15 cellular contexts compared by ENCODE assay signal in the genomic region with DNA sequence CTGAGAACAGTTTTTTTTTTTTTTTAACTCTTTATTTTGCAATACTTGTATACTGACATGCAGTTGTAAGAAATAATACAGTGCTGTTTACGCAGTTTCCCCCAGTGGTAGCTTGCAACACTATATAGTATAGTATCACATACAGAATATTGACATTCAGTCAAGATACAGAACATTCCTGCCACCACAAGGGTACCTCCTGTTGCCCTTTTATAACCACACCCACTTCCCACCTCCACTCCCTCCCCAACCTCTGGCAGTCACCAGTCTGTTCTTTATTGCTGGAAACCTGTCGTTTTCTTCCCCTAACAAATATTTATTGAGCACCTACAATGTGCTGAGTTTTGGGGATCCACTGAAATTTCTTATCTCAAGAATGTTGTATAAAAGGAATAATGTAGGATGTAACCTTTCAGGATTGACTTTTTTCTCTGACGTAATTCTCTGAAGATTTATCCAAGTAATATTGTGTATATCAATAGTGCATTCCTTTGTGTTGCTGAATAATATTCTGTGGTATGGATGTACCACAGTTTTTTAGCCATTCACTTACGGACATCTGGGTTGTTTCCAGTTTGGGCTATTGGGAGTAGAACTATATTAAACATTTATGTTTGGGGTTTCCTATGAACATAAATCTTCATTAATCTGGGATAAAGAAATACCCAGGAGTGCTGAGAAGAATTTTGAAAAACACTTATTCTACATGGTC. TPM values are rescaled to one million over a fixed set of nuclear protein-coding genes. Genes with fewer than 3 reads are reported as not detected.
DNase-seq lines count a peak whose midpoint lies in the region; ATAC-seq and TF ChIP-seq lines count a peak whose summit lies in the region.
"Had no signal": no experiment of that assay in that cellular context is flagged by ENCODE, and none has a peak within 500 bp of the region (broad histone marks: within the 10 kb centered on the region; RNA-seq: fewer than 3 reads in every experiment).

No MANE protein-coding gene starts in this region.

- H3K4me2 ChIP-seq in parathyroid adenoma (ENCODE audit: low read length), result no peak overlapping the region

- WGBS in right cardiac atrium, result 90% methylated on average over 4 of the region's 4 CpGs
- 57 to 63% methylated on average over 4 of the region's 4 CpGs for WGBS in esophagus squamous epithelium, 2 donors

- H3K36me3 ChIP-seq in right atrium auricular region (peaks cover 41% of the 10 kb centered on the region), esophagus squamous epithelium (peaks cover 0 to 37% (median 3%) of the 10 kb centered on the region in 3 donors), parathyroid adenoma (ENCODE audit: control insufficient read depth, insufficient read depth, low read length) (no peaks in the 10 kb centered on the region)

- peaks cover 0 to 54% of the 10 kb centered on the region in 2 donors for H3K4me1 ChIP-seq in right atrium auricular region
- peaks cover 12% of the 10 kb centered on the region for H3K4me1 ChIP-seq in right cardiac atrium (ENCODE audit: control insufficient read depth, insufficient read depth, low read length)
- H3K4me1 ChIP-seq in esophagus squamous epithelium, result peaks cover 35 to 92% (median 54%) of the 10 kb centered on the region in 3 donors
- H3K4me1 ChIP-seq in parathyroid adenoma, result peaks cover 29% of the 10 kb centered on the region

- no peak for TF ChIP-seq POLR2A in esophagus squamous epithelium (IDR thresholded peaks at IDR 0.05)

- H3K27me3 ChIP-seq in right atrium auricular region, result no peaks in the 10 kb centered on the region
- no peaks in the 10 kb centered on the region for H3K27me3 ChIP-seq in right cardiac atrium (ENCODE audit: control insufficient read depth, insufficient read depth)
- no peaks in the 10 kb centered on the region for H3K27me3 ChIP-seq in esophagus squamous epithelium
- H3K27me3 ChIP-seq in parathyroid adenoma (ENCODE audit: control insufficient read depth, insufficient read depth, low read length), result no peaks in the 10 kb centered on the region

- H3K9me3 ChIP-seq in right atrium auricular region (no peaks in the 10 kb centered on the region), right cardiac atrium (ENCODE audit: control insufficient read depth, low read length) (no peaks in the 10 kb centered on the region), esophagus squamous epithelium (no peaks in the 10 kb centered on the region), parathyroid adenoma (ENCODE audit: control insufficient read depth, low read length) (no peaks in the 10 kb centered on the region)

- peak overlapping the region; percentile 87 to 90 for H3K27ac ChIP-seq in right atrium auricular region
- no peak overlapping the region for H3K27ac ChIP-seq in right cardiac atrium (ENCODE audit: low read length)
- H3K27ac ChIP-seq in esophagus squamous epithelium, result peak overlapping the region; percentile 83 to 96 (median 94)
- H3K27ac ChIP-seq in parathyroid adenoma, result peak overlapping the region; percentile 80
- H3K27ac ChIP-seq: RWPE1 had no signal

- DNase-seq in right atrium auricular region (ENCODE audit: low spot score) (no peak), right cardiac atrium (no peak), esophagus squamous epithelium (lab: John Stamatoyannopoulos, UW) (no peak), NOMO-1 treated with dmso at 0.1 percent for 144 hours (lab: John Stamatoyannopoulos, UW; ENCODE audit: unreplicated experiment) (no peak), NAMALWA (ENCODE audit: low spot score) (no peak), SKM-1 treated with dmso at 0.1 percent for 144 hours (lab: John Stamatoyannopoulos, UW; ENCODE audit: unreplicated experiment) (no peak)
- DNase-seq: ACHN; activated CD4-positive, alpha-beta memory T cell treated with anti-CD3 and anti-CD28 coated beads for 36 hours; activated effector memory CD4-positive, alpha-beta T cell treated with anti-CD3 and anti-CD28 coated beads, Interleukin-2, amount 50 U/mL, for 16 hours; effector CD8-positive, alpha-beta T cell; NCI-H526 treated with DMSO at 0.1 percent for 48 hours; T1000 had no signal

- no peak overlapping the region for H3K4me3 ChIP-seq in right atrium auricular region
- no peak overlapping the region for H3K4me3 ChIP-seq in right cardiac atrium (ENCODE audit: low read length)
- no peak overlapping the region for H3K4me3 ChIP-seq in esophagus squamous epithelium
- H3K4me3 ChIP-seq in parathyroid adenoma (ENCODE audit: low read depth, low read length), result no peak overlapping the region

- no peak overlapping the region for H3K9ac ChIP-seq in parathyroid adenoma

- ATAC-seq in right cardiac atrium, result no peak
- no peak for ATAC-seq in HG02973 (IDR thresholded peaks at IDR 0.05; ENCODE audit: unreplicated experiment)

- intact Hi-C loops in right cardiac atrium (cut with DNase I) (no loop called here), esophagus squamous epithelium (cut with DNase I) (no loop called here)

- no peak for TF ChIP-seq CTCF in right atrium auricular region (IDR thresholded peaks at IDR 0.05)
- TF ChIP-seq CTCF in esophagus squamous epithelium (IDR thresholded peaks at IDR 0.05), result no peak
- no peak for TF ChIP-seq CTCF in parathyroid adenoma (IDR thresholded peaks at IDR 0.05)

- H3K79me2 ChIP-seq in parathyroid adenoma, result no peaks in the 10 kb centered on the region

- no peak overlapping the region for H2AFZ ChIP-seq in parathyroid adenoma

RNA-seq across cellular contexts. Expression of a gene that starts 51.4 kb away (rescaled TPM):
- total RNA-seq in right atrium auricular region, result 1 to 10 TPM; 1.1 to 1.2 TPM
- total RNA-seq in right cardiac atrium, result 1 to 10 TPM in 2 of 4 donors, under 1 TPM in 2; 0.26 to 1.5 (median 0.89) TPM
- 0.43 TPM for polyA plus RNA-seq in right cardiac atrium
- 1 to 10 TPM; 1.2 to 4.4 (median 3.1) TPM for total RNA-seq in esophagus squamous epithelium
